14 cellular contexts compared by ENCODE assay signal in the genomic region with DNA sequence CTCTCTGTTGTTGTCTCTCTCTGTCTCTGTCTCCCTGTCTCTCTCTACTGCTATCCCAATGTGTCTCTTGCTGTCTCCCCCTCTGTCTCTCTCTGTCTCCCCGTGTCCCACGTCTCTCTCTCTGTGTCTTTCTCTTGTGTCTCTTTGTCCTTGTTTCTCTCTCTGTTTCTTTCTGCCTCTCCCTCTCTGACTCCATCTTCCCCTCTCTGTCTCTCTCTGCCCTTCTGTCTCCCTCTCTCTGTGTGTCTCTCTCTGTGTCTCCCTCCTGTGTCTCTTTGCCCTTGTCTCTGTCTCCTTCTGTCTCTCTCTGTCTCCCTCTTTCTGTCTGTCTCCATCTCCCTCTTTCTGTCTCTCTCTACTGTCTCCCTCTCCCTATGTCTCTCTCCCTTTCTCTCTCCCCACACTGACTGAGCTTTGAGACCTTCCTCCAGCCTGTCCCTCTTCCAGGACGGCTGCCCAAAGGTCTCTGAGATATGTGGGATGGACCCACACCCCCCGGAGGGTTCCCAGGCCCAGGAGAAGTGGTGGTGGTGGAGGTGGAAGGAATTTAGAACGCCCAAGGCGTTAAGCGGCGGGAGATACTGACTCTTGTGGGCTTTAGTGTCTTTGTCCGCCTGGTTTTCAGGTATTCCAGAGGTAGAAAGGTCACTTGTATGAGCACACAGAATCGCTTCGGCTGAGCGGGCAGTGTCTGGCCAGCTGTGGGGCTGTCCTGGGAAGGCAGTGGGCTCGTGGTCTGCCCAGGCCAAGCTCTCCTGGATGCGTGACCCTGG.
A peak's percentile ranks its signal among the peaks of the same experiment; 100 is the strongest.
DNase-seq lines count a peak whose midpoint lies in the region; ATAC-seq, FAIRE-seq and TF ChIP-seq lines count a peak whose summit lies in the region.
"Had no signal": no experiment of that assay in that cellular context is flagged by ENCODE, and none has a peak within 500 bp of the region (broad histone marks: within the 10 kb centered on the region; RNA-seq: fewer than 3 reads in every experiment).

No MANE protein-coding gene starts in this region.

- no peak overlapping the region for H2AFZ ChIP-seq in K562 (ENCODE audit: low read depth, low read length)
- H2AFZ ChIP-seq in OCI-LY7 (ENCODE audit: low read length) = no peak overlapping the region

- no peak overlapping the region for H3K9ac ChIP-seq in BLaER1
- H3K9ac ChIP-seq in K562 (ENCODE audit: insufficient read depth in 1 of 2, low read depth in 2 of 2, low read length in 2 of 2) = peak overlapping the region in 1 of 2 experiments; percentile 64; a peak in 2 of 4 replicates

- intact Hi-C loops in Caco-2 (cut with micrococcal nuclease; ENCODE audit: unreplicated experiment) (loop anchor here (1.0 to 2.0 kb wide), 2 partner anchors 26 to 59 kb away; no protein-coding TSS in a partner anchor), K562 (cut with micrococcal nuclease) (no loop called here), OCI-LY7 (cut with micrococcal nuclease; ENCODE audit: unreplicated experiment) (no loop called here)

- H3K4me3 ChIP-seq in BLaER1 (no peak overlapping the region), Caco-2 (ENCODE audit: low read depth, low read length) (no peak overlapping the region), K562 (no peak overlapping the region), OCI-LY7 (ENCODE audit: low read depth, low read length, poor library complexity, severe bottlenecking) (no peak overlapping the region)

- peak overlapping the region; percentile 12 for H3K27ac Mint-ChIP-seq in Caco-2 (ENCODE audit: unreplicated experiment)
- H3K27ac Mint-ChIP-seq: CD8-positive, alpha-beta memory T cell had no signal

- H3K4me1 ChIP-seq in BLaER1 = peaks cover 11% of the 10 kb centered on the region
- peaks cover 20% of the 10 kb centered on the region for H3K4me1 ChIP-seq in Caco-2
- peaks cover 7 to 15% of the 10 kb centered on the region in 2 experiments for H3K4me1 ChIP-seq in K562 (replicated peaks in 1 of 2; ENCODE audit: control insufficient read depth in 2 of 2, insufficient read depth in 2 of 2, low read length in 2 of 2)
- H3K4me1 ChIP-seq in OCI-LY7 (ENCODE audit: insufficient read depth, low read length, poor library complexity, severe bottlenecking) = no peaks in the 10 kb centered on the region
- H3K4me1 ChIP-seq: BE2C had no signal

- H4K20me1 ChIP-seq in BLaER1 = no peaks in the 10 kb centered on the region
- peaks cover 5% of the 10 kb centered on the region; the same call in 1 of the 2 replicates for H4K20me1 ChIP-seq in K562 (replicated peaks; ENCODE audit: control insufficient read depth, insufficient read depth, low read length)
- H4K20me1 ChIP-seq in OCI-LY7 (ENCODE audit: insufficient read depth, low read length) = no peaks in the 10 kb centered on the region

- BruUV-seq in Caco-2 (replicated peaks; lab: Mats Ljungman, UMichigan) (no TSS peak), K562 (replicated peaks; lab: Mats Ljungman, UMichigan) (no TSS peak), OCI-LY7 (replicated peaks; lab: Mats Ljungman, UMichigan) (no TSS peak)

- H3K4me1 Mint-ChIP-seq in Caco-2 (ENCODE audit: low read depth, unreplicated experiment) = peaks cover 10% of the 10 kb centered on the region
- H3K4me1 Mint-ChIP-seq: CD8-positive, alpha-beta memory T cell had no signal

- no peaks in the 10 kb centered on the region for H3K9me1 ChIP-seq in K562 (ENCODE audit: control insufficient read depth, insufficient read depth, low read length)

- H3K79me2 ChIP-seq in K562 (ENCODE audit: control insufficient read depth, insufficient read depth, low read length) = no peaks in the 10 kb centered on the region
- H3K79me2 ChIP-seq in OCI-LY7 (ENCODE audit: insufficient read depth, low read depth, low read length) = no peaks in the 10 kb centered on the region

- in situ Hi-C loops in K562 (cut with MboI) = no loop called here

- POLR2A ChIA-PET in Caco-2 (lab: Charles Lee) (no interaction called here), K562 (lab: Yijun Ruan, JAX) (interaction anchor here (1.2 kb wide), 1 partner anchor 25 kb away, joined by 4 read pairs; no protein-coding TSS in a partner anchor), OCI-LY7 (lab: Charles Lee) (no interaction called here)

- WGBS in K562 (ENCODE audit: insufficient coverage, low coverage, missing lambda C conversion rate) = 3% methylated on average over 14 of the region's 14 CpGs

- H3K9me3 ChIP-seq in BLaER1 (no peaks in the 10 kb centered on the region), Caco-2 (no peaks in the 10 kb centered on the region), K562 (replicated peaks; ENCODE audit: control insufficient read depth, insufficient read depth, low read depth, low read length) (no peaks in the 10 kb centered on the region), OCI-LY7 (ENCODE audit: low read length) (no peaks in the 10 kb centered on the region)
- H3K9me3 ChIP-seq: BE2C had no signal

- no peaks in the 10 kb centered on the region for H3K9me3 Mint-ChIP-seq in Caco-2 (ENCODE audit: unreplicated experiment)
- H3K9me3 Mint-ChIP-seq: CD8-positive, alpha-beta memory T cell had no signal

- H3K36me3 ChIP-seq in BLaER1 (no peaks in the 10 kb centered on the region), Caco-2 (ENCODE audit: control insufficient read depth, insufficient read depth, low read length) (no peaks in the 10 kb centered on the region), K562 (ENCODE audit: control insufficient read depth, insufficient read depth, low read length) (no peaks in the 10 kb centered on the region), OCI-LY7 (ENCODE audit: insufficient read depth, low read length) (no peaks in the 10 kb centered on the region)
- H3K36me3 ChIP-seq: BE2C had no signal

- H3K4me3 Mint-ChIP-seq in Caco-2 (ENCODE audit: unreplicated experiment) = no peak overlapping the region
- H3K4me3 Mint-ChIP-seq: CD8-positive, alpha-beta memory T cell had no signal

- TF ChIP-seq POLR2A in K562 (conservative IDR thresholded peaks at IDR 0.05) = no peak

- DNase-seq in Caco-2 (peak; percentile 39 to 75), K562 (ENCODE audit: extremely low read depth in 1 of 4, low spot score in 3 of 4) (no peak), kidney tubule cell (ENCODE audit: low spot score) (peak; percentile 5), OCI-LY7 (ENCODE audit: low spot score) (no peak), HuH-7.5 (ENCODE audit: low spot score) (no peak)
- DNase-seq in effector CD8-positive, alpha-beta T cell (lab: John Stamatoyannopoulos, UW) = no peak
- DNase-seq: DMS53 had no signal

- no peaks in the 10 kb centered on the region for H3K27me3 Mint-ChIP-seq in Caco-2 (ENCODE audit: insufficient read depth, unreplicated experiment)

- no peak overlapping the region for H3K27ac ChIP-seq in BLaER1
- no peak overlapping the region for H3K27ac ChIP-seq in K562 (ENCODE audit: extremely low read depth, low read depth, low read length)
- no peak overlapping the region for H3K27ac ChIP-seq in OCI-LY7 (ENCODE audit: low read depth, low read length, poor library complexity, severe bottlenecking)

- CTCF ChIA-PET in Caco-2 (lab: Charles Lee) = interaction anchor here (0.7 to 1.5 kb wide), 4 partner anchors 55 to 444 kb away, joined by 3 to 4 read pairs (median 3); no protein-coding TSS in a partner anchor
- CTCF ChIA-PET in K562 (lab: Yijun Ruan, JAX; ENCODE audit: low intra/inter-chr PET ratio) = no interaction called here
- CTCF ChIA-PET in OCI-LY7 (lab: Charles Lee; ENCODE audit: unreplicated experiment) = no interaction called here

- TF ChIP-seq RAD21 in K562 (CRISPR knock-in tag; conservative IDR thresholded peaks at IDR 0.05 in 1 of 2, IDR thresholded peaks at IDR 0.05 in 1 of 2) = no peak

- no peak for FAIRE-seq in K562 (lab: Jason Lieb, UNC)
- FAIRE-seq: A204.1, H54 had no signal

- H3K36me3 Mint-ChIP-seq in Caco-2 (ENCODE audit: insufficient read depth, unreplicated experiment) = no peaks in the 10 kb centered on the region
- H3K36me3 Mint-ChIP-seq: CD8-positive, alpha-beta memory T cell had no signal

- TF ChIP-seq CTCF in Caco-2 (IDR thresholded peaks at IDR 0.05; ENCODE audit: insufficient read depth in 1 of 2, low read depth in 1 of 2, low read length in 1 of 2, severe bottlenecking in 1 of 2, unreplicated experiment in 1 of 2) = no peak
- no peak for TF ChIP-seq CTCF in K562 (IDR thresholded peaks at IDR 0.05 in 2 of 3, conservative IDR thresholded peaks at IDR 0.05 in 1 of 3; ENCODE audit: insufficient read depth in 2 of 3, low read depth in 1 of 3, low read length in 3 of 3)
- TF ChIP-seq CTCF in OCI-LY7 (conservative IDR thresholded peaks at IDR 0.05; ENCODE audit: low read length) = no peak

- ATAC-seq in K562 (no peak), HG03108 (IDR thresholded peaks at IDR 0.05; ENCODE audit: unreplicated experiment) (no peak)
- ATAC-seq: HCT116 had no signal

- H3K27me3 ChIP-seq in BLaER1 = no peaks in the 10 kb centered on the region
- no peaks in the 10 kb centered on the region for H3K27me3 ChIP-seq in Caco-2 (replicated peaks; ENCODE audit: control insufficient read depth, insufficient read depth, low read length)
- peaks cover 30 to 74% of the 10 kb centered on the region in 2 experiments for H3K27me3 ChIP-seq in K562 (ENCODE audit: control insufficient read depth in 2 of 2, insufficient read depth in 2 of 2, low read length in 2 of 2)
- H3K27me3 ChIP-seq: BE2C had no signal

- TF ChIP-seq EP300 in K562 (IDR thresholded peaks at IDR 0.05; ENCODE audit: low read length) = no peak

- H3K9me2 ChIP-seq in OCI-LY7 (ENCODE audit: insufficient read depth, low read length) = no peaks in the 10 kb centered on the region

- H3K4me2 ChIP-seq in BLaER1 (peak overlapping the region; percentile 8; the same call in 1 of the 2 replicates), K562 (ENCODE audit: insufficient read depth, low read length) (no peak overlapping the region), OCI-LY7 (ENCODE audit: low read length) (no peak overlapping the region)

TF ChIP-seq in K562, 482 proteins besides CTCF, POLR2A, EP300 and RAD21 (continues in another document):
- TF ChIP-seq RBM17 (IDR thresholded peaks at IDR 0.05; ENCODE audit: borderline replicate concordance, low read depth, low read length) (no peak), JUND (IDR thresholded peaks at IDR 0.05; ENCODE audit: borderline replicate concordance, low read depth, low read length) (no peak), JUND (tag; IDR thresholded peaks at IDR 0.05; ENCODE audit: borderline replicate concordance, low read depth, low read length) (no peak), BRD4 (IDR thresholded peaks at IDR 0.05) (no peak), ESRRB (CRISPR knock-in tag; IDR thresholded peaks at IDR 0.05; ENCODE audit: borderline replicate concordance) (no peak), ASH1L (IDR thresholded peaks at IDR 0.05; ENCODE audit: borderline replicate concordance, low read depth, partially characterized antibody) (no peak), NCOA1 (IDR thresholded peaks at IDR 0.05; ENCODE audit: low read depth) (no peak), ZNF408 (CRISPR knock-in tag; IDR thresholded peaks at IDR 0.05; ENCODE audit: low read depth) (no peak)

Comparison
In these comparisons a context has a peak if more than half of its experiments do, and no peak if none do; other contexts are left out.
1. DNase-seq: peak in Caco-2 (2 of 2) and kidney tubule cell (single experiment); none in K562 (0 of 4), OCI-LY7 (single experiment), effector CD8-positive, alpha-beta T cell (single experiment) and HuH-7.5 (single experiment).